ENCODE assay signal across 19 cellular contexts in the genomic region with DNA sequence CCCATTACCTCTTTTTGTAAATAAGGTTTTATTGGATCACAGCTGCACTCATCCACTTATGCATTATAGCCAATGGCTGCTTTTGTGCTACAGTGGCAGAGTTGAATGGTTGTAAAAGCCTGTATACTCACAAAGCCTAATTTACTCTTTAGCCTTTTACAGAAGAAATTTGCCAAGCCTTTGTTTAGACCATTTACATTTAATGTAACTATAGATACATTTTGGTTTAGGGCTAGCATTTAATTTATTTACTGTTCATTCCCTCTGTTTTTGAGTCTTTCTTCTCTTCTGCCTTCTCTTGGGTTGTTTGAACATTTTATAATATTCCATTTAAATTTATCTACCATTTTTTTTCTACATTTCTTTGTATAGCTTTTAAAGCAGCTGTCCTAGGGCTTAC.
A peak's percentile ranks its signal among the peaks of the same experiment; 100 is the strongest.
DNase-seq lines count a peak whose midpoint lies in the region; ATAC-seq and FAIRE-seq lines count a peak whose summit lies in the region.
"Had no signal": no experiment of that assay in that cellular context is flagged by ENCODE, and none has a peak within 500 bp of the region (broad histone marks: within the 10 kb centered on the region; RNA-seq: fewer than 3 reads in every experiment).

No MANE protein-coding gene starts in this region.

- no peaks in the 10 kb centered on the region for H3K27me3 ChIP-seq in Karpas-422 (ENCODE audit: low read length)

- H3K9me3 ChIP-seq in Karpas-422 (ENCODE audit: low read length): no peaks in the 10 kb centered on the region

- no peak overlapping the region for H3K4me3 ChIP-seq in Karpas-422 (ENCODE audit: low read length)
- H3K4me3 ChIP-seq: A549 had no signal

- H3K4me2 ChIP-seq in Karpas-422 (ENCODE audit: low read depth, low read length, poor library complexity, severe bottlenecking): no peak overlapping the region
- H3K4me2 ChIP-seq: A549 had no signal

- H3K27ac ChIP-seq in Karpas-422 (ENCODE audit: low read length): no peak overlapping the region

- H2AFZ ChIP-seq in Karpas-422 (ENCODE audit: low read length): no peak overlapping the region; the same call in 1 of the 2 replicates

- no peaks in the 10 kb centered on the region for H3K79me2 ChIP-seq in Karpas-422 (ENCODE audit: low read length)

- no peak for FAIRE-seq in RCC 7860 (lab: Jason Lieb, UNC)
- FAIRE-seq: A549, GM12892, GM18507, HepG2 had no signal

- H3K9me2 ChIP-seq in Karpas-422 (replicated peaks; ENCODE audit: insufficient read depth, low read length): no peaks in the 10 kb centered on the region

- H3K4me1 ChIP-seq in Karpas-422 (ENCODE audit: low read length): peaks cover 13% of the 10 kb centered on the region

- ATAC-seq in left colon: peak; percentile 60
- ATAC-seq: A549, HepG2 had no signal

- H4K20me1 ChIP-seq in Karpas-422 (ENCODE audit: insufficient read depth, low read depth, low read length): no peaks in the 10 kb centered on the region

- intact Hi-C loops in left colon (cut with DNase I, micrococcal nuclease): no loop called here

- DNase-seq in SHP77 (lab: John Stamatoyannopoulos, UW) (peak; percentile 4 to 5), SHP77 treated with DMSO at 0.1 percent for 48 hours (lab: John Stamatoyannopoulos, UW) (no peak), Karpas-422 (peak; percentile 4), NCI-H774 (lab: John Stamatoyannopoulos, UW) (peak; percentile 63), left colon (no peak), midbrain (lab: John Stamatoyannopoulos, UW) (no peak), RCC 7860 (ENCODE audit: low spot score) (no peak)
- DNase-seq: CD4-positive, alpha-beta T cell; DMS79; GOT3; KG1; NCI-H1694 treated with DMSO at 0.1 percent for 48 hours; NCI-H2171; NCI-H526; RPMI8226 had no signal

- no peak overlapping the region for H3K9ac ChIP-seq in Karpas-422 (ENCODE audit: low read length)

- no peaks in the 10 kb centered on the region for H3K36me3 ChIP-seq in Karpas-422 (ENCODE audit: insufficient read depth, low read length)

Comparison
In these comparisons a context has a peak if more than half of its experiments do, and no peak if none do; other contexts are left out.
1. DNase-seq: peak in SHP77 (2 of 2), Karpas-422 (single experiment) and NCI-H774 (single experiment); none in SHP77 treated with DMSO at 0.1 percent for 48 hours (single experiment), left colon (0 of 2), midbrain (single experiment) and RCC 7860 (single experiment).